In the genomic region with DNA sequence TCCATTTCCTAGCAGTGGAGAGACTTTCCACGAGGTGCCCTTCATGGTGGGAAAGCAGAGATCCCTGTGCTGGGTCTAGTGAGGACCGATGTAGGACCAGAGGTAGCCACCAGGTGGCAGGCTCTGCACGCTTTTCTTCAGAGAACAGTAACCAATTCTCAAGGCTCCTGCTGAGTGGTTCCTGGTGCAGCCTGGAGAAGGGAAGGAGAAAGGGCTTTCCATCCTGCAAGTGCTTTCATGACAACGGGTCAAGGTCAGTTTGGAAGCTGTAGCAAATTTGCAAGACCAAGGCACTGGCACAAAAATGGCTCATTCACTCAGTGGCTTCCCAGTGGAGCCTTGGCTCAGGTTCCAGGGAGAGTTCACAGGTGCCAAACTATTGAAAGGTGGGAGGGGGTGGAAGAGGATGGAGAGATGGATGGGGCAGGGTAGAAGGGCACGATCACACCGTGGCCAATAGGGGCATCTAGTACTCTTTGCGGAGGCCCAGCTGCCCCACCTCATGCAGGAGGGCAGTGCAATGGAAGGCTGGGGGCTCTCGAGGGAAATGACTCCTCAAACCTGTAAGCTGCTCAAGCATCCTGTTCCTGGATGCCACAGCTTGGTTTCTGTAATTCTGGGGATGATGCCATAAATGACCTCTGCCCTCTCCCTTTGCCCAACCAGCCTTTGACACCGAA, we compare ENCODE assay signal across 8 cellular contexts. TPM values are rescaled to one million over a fixed set of nuclear protein-coding genes. Genes with fewer than 3 reads are reported as not detected.
DNase-seq lines count a peak whose midpoint lies in the region; ATAC-seq and TF ChIP-seq lines count a peak whose summit lies in the region.

No MANE protein-coding gene starts in this region.

- DNase-seq in NCI-H1694 (lab: John Stamatoyannopoulos, UW) (peak; percentile 58), UCSD-AML1 (lab: John Stamatoyannopoulos, UW; ENCODE audit: unreplicated experiment) (peak; percentile 82), iris pigment epithelial cell (ENCODE audit: low read depth) (peak; percentile 55)
- DNase-seq in stimulated activated CD4-positive, alpha-beta T cell treated with anti-CD3 and anti-CD28 coated beads, Interleukin-15, amount 100 ng/mL, for 48 hours (ENCODE audit: low read depth in 2 of 2) = peak; percentile 17 to 49

- no peak overlapping the region for H3K4me3 Mint-ChIP-seq in brain

- H3K27ac Mint-ChIP-seq in brain = peak overlapping the region in 2 of 5 experiments; percentile 12

- H3K27ac ChIP-seq in BLaER1 = 0 out of 2 replicates have a peak overlapping the region, but pooled peaks have one; percentile 31

- no peaks in the 10 kb centered on the region for H3K27me3 ChIP-seq in BLaER1

- no peaks in the 10 kb centered on the region for H3K36me3 Mint-ChIP-seq in brain

- peak overlapping the region; percentile 68 for H3K4me2 ChIP-seq in BLaER1

- peaks cover 0 to 4% (median 0%) of the 10 kb centered on the region in 5 experiments for H3K9me3 Mint-ChIP-seq in brain

- H3K4me3 ChIP-seq in BLaER1 = no peak overlapping the region

- H3K36me3 ChIP-seq in BLaER1 = no peaks in the 10 kb centered on the region

- H3K9ac ChIP-seq in BLaER1 = no peak overlapping the region

- H4K20me1 ChIP-seq in BLaER1 = no peaks in the 10 kb centered on the region

- ATAC-seq in GM21381 (IDR thresholded peaks at IDR 0.05; ENCODE audit: unreplicated experiment) (peak; percentile 62), HG02571 (IDR thresholded peaks at IDR 0.05; ENCODE audit: unreplicated experiment) (no peak)

- TF ChIP-seq CTCF in brain (conservative IDR thresholded peaks at IDR 0.05) = peak; percentile 88 to 93

- H3K9me3 ChIP-seq in BLaER1 = peaks cover 9% of the 10 kb centered on the region; the same call in 1 of the 2 replicates

- H3K4me1 ChIP-seq in BLaER1 = peaks cover 79% of the 10 kb centered on the region

- peaks cover 3% of the 10 kb centered on the region for H3K27me3 Mint-ChIP-seq in brain

- H3K4me1 Mint-ChIP-seq in brain = peaks cover 13% of the 10 kb centered on the region

RNA-seq across cellular contexts. Expression of gene KCNK16, which starts 25.5 kb away (rescaled TPM):
- polyA plus RNA-seq in brain (ENCODE audit: insufficient read depth, low read depth, low replicate concordance) = 57.1 TPM

RNA-seq across cellular contexts. Expression of gene KCNK17, which starts 33.8 kb away (rescaled TPM):
- 23.6 TPM for polyA plus RNA-seq in brain (ENCODE audit: insufficient read depth, low read depth, low replicate concordance)
